ENCODE assay signal across 32 cellular contexts in genomic region chr6:125027287-125027686, GRCh38.
DNase-seq lines count a peak whose midpoint lies in the region; ATAC-seq, FAIRE-seq and TF ChIP-seq lines count a peak whose summit lies in the region.
"Had no signal": no experiment of that assay in that cellular context is flagged by ENCODE, and none has a peak within 500 bp of the region (broad histone marks: within the 10 kb centered on the region; RNA-seq: fewer than 3 reads in every experiment).

No MANE protein-coding gene starts in this region.

- CTCF ChIA-PET in HEK293 (lab: Yijun Ruan, JAX) = interaction anchor here (1.1 kb wide), 1 partner anchor 14 kb away, joined by 3 read pairs; no protein-coding TSS in a partner anchor
- CTCF ChIA-PET in K562 (lab: Yijun Ruan, JAX; ENCODE audit: low intra/inter-chr PET ratio) = no interaction called here

- H3K4me3 ChIP-seq in HEK293 (ENCODE audit: low read depth, low read length) (no peak overlapping the region), K562 (no peak overlapping the region), adrenal gland (no peak overlapping the region)
- H3K4me3 ChIP-seq: A549; BLaER1; BLaER1 treated with 17β-estradiol and CSF1 and Interleukin-3, amounts not matched to agents 10 nM and 100 nM had no signal

- H3K9me1 ChIP-seq in K562 (ENCODE audit: control insufficient read depth, insufficient read depth, low read length) = no peaks in the 10 kb centered on the region

- H3K9me3 ChIP-seq in HEK293 (ENCODE audit: control insufficient read depth, insufficient read depth, low read depth, low read length) (no peaks in the 10 kb centered on the region), K562 (replicated peaks; ENCODE audit: control insufficient read depth, insufficient read depth, low read depth, low read length) (peaks cover 2% of the 10 kb centered on the region; the same call in 1 of the 2 replicates), adrenal gland (replicated peaks in 1 of 3) (no peaks in the 10 kb centered on the region)
- H3K9me3 ChIP-seq: A549, BE2C, Caco-2 had no signal

- no peak for TF ChIP-seq RAD21 in K562 (CRISPR knock-in tag; conservative IDR thresholded peaks at IDR 0.05 in 1 of 2, IDR thresholded peaks at IDR 0.05 in 1 of 2)

- H4K20me1 ChIP-seq in K562 (replicated peaks; ENCODE audit: control insufficient read depth, insufficient read depth, low read length) = no peaks in the 10 kb centered on the region
- H4K20me1 ChIP-seq: BLaER1; BLaER1 treated with 17β-estradiol and CSF1 and Interleukin-3, amounts not matched to agents 10 nM and 100 nM had no signal

- ATAC-seq in K562 (no peak), HG02588 (IDR thresholded peaks at IDR 0.05; ENCODE audit: unreplicated experiment) (no peak)
- ATAC-seq: A549; CD8-positive, alpha-beta T cell had no signal

- 94% methylated on average over 3 of the region's 3 CpGs for WGBS in K562 (ENCODE audit: insufficient coverage, low coverage, missing lambda C conversion rate)
- WGBS in adrenal gland, 4 donors = 59 to 93% (median 65%) methylated on average over 3 of the region's 3 CpGs

- DNase-seq in D721Med (ENCODE audit: insufficient read length, low spot score) = no peak
- no peak for DNase-seq in K562 (ENCODE audit: extremely low read depth in 1 of 4, low spot score in 3 of 4)
- no peak for DNase-seq in adrenal gland
- no peak for DNase-seq in KG1 (lab: John Stamatoyannopoulos, UW)
- DNase-seq: 8988T; ACHN; AML-193; BE2C; C1 segment of cervical spinal cord; Caco-2; Calu3; CD4-positive, alpha-beta memory T cell; CD4-positive, alpha-beta T cell; CD4-positive, CD25-positive, alpha-beta regulatory T cell; CD8-positive, alpha-beta memory T cell; CD8-positive, alpha-beta T cell; COR-L47; DMS 273 treated with DMSO at 0.1 percent for 48 hours; DMS153; DMS53; DMS79; DMS79 treated with DMSO at 0.1 percent for 48 hours; DND-41; EL had no signal

- intact Hi-C loops in K562 (cut with micrococcal nuclease) (no loop called here), adrenal gland (cut with DNase I) (no loop called here)

- H3K4me2 ChIP-seq in K562 (ENCODE audit: insufficient read depth, low read length) = no peak overlapping the region
- H3K4me2 ChIP-seq: A549; BLaER1; BLaER1 treated with 17β-estradiol and CSF1 and Interleukin-3, amounts not matched to agents 10 nM and 100 nM had no signal

- TF ChIP-seq POLR2A in K562 (conservative IDR thresholded peaks at IDR 0.05) (no peak), adrenal gland (IDR thresholded peaks at IDR 0.05) (no peak)

- BruUV-seq in K562 (replicated peaks; lab: Mats Ljungman, UMichigan) = no TSS peak

- no peak overlapping the region for H3K9ac ChIP-seq in K562 (ENCODE audit: insufficient read depth in 1 of 2, low read depth in 2 of 2, low read length in 2 of 2)
- H3K9ac ChIP-seq: BLaER1; BLaER1 treated with 17β-estradiol and CSF1 and Interleukin-3, amounts not matched to agents 10 nM and 100 nM had no signal

- FAIRE-seq in D721Med (lab: Jason Lieb, UNC) = peak; percentile 32
- no peak for FAIRE-seq in K562 (lab: Jason Lieb, UNC)
- FAIRE-seq: A204.1, A549 had no signal

- no peak overlapping the region for H3K27ac ChIP-seq in HEK293 (ENCODE audit: extremely low read depth, low read depth, low read length)
- H3K27ac ChIP-seq in K562 (ENCODE audit: extremely low read depth, low read depth, low read length) = no peak overlapping the region
- no peak overlapping the region for H3K27ac ChIP-seq in adrenal gland
- H3K27ac ChIP-seq: 22Rv1; A549; BLaER1; BLaER1 treated with 17β-estradiol and CSF1 and Interleukin-3, amounts not matched to agents 10 nM and 100 nM; C4-2B had no signal

- H3K4me1 ChIP-seq in HEK293 (ENCODE audit: control insufficient read depth, insufficient read depth, low read length) = peaks cover 19% of the 10 kb centered on the region
- peaks cover 10 to 11% of the 10 kb centered on the region in 2 experiments; a peak in 3 of 5 replicates for H3K4me1 ChIP-seq in K562 (replicated peaks in 1 of 2; ENCODE audit: control insufficient read depth in 2 of 2, insufficient read depth in 2 of 2, low read length in 2 of 2)
- H3K4me1 ChIP-seq in adrenal gland (replicated peaks in 1 of 2) = peaks cover 0 to 7% of the 10 kb centered on the region in 2 donors
- H3K4me1 ChIP-seq: BE2C, BLaER1, Caco-2 had no signal

- in situ Hi-C loops in K562 (cut with MboI) = no loop called here

- H3K79me2 ChIP-seq in K562 (ENCODE audit: control insufficient read depth, insufficient read depth, low read length) = peaks cover 46% of the 10 kb centered on the region

- TF ChIP-seq EP300 in K562 (IDR thresholded peaks at IDR 0.05; ENCODE audit: low read length) = no peak

- no peak overlapping the region for H2AFZ ChIP-seq in K562 (ENCODE audit: low read depth, low read length)

- H3K27me3 ChIP-seq in K562 (ENCODE audit: control insufficient read depth in 2 of 2, insufficient read depth in 2 of 2, low read length in 2 of 2) (no peaks in the 10 kb centered on the region), adrenal gland (no peaks in the 10 kb centered on the region)
- H3K27me3 ChIP-seq: BE2C; BLaER1; BLaER1 treated with 17β-estradiol and CSF1 and Interleukin-3, amounts not matched to agents 10 nM and 100 nM had no signal

- no peak for TF ChIP-seq CTCF in D721Med (IDR thresholded peaks at IDR 0.05; ENCODE audit: insufficient read depth, missing control alignments)
- TF ChIP-seq CTCF in HEK293 (tag by site-specific recombination; IDR thresholded peaks at IDR 0.05) = no peak
- no peak for TF ChIP-seq CTCF in K562 (IDR thresholded peaks at IDR 0.05 in 2 of 3, conservative IDR thresholded peaks at IDR 0.05 in 1 of 3; ENCODE audit: insufficient read depth in 2 of 3, low read depth in 1 of 3, low read length in 3 of 3)
- no peak for TF ChIP-seq CTCF in adrenal gland (IDR thresholded peaks at IDR 0.05)

- no peaks in the 10 kb centered on the region for H3K36me3 ChIP-seq in HEK293 (ENCODE audit: control insufficient read depth in 2 of 2, insufficient read depth in 1 of 2, low read length in 2 of 2)
- peaks cover 11% of the 10 kb centered on the region; the same call in 1 of the 3 replicates for H3K36me3 ChIP-seq in K562 (ENCODE audit: control insufficient read depth, insufficient read depth, low read length)
- no peaks in the 10 kb centered on the region for H3K36me3 ChIP-seq in adrenal gland (replicated peaks in 1 of 2)
- H3K36me3 ChIP-seq: BE2C; BLaER1; BLaER1 treated with 17β-estradiol and CSF1 and Interleukin-3, amounts not matched to agents 10 nM and 100 nM had no signal

- POLR2A ChIA-PET in HEK293 (lab: Yijun Ruan, JAX) (no interaction called here), K562 (lab: Yijun Ruan, JAX) (no interaction called here)

TF ChIP-seq in HEK293, 187 proteins besides CTCF, POLR2A, EP300 and RAD21 (continues in another document):
- TF ChIP-seq ZNF416 (tag by site-specific recombination; IDR thresholded peaks at IDR 0.05) (no peak), ZNF48 (tag by site-specific recombination; IDR thresholded peaks at IDR 0.05) (no peak), MYNN (tag by site-specific recombination; IDR thresholded peaks at IDR 0.05; ENCODE audit: borderline replicate concordance) (no peak), ZNF510 (tag by site-specific recombination; IDR thresholded peaks at IDR 0.05; ENCODE audit: insufficient replicate concordance) (no peak), ZNF146 (tag by site-specific recombination; IDR thresholded peaks at IDR 0.05) (peak; percentile 91), ZIC2 (tag by site-specific recombination; IDR thresholded peaks at IDR 0.05) (no peak), ZNF664 (tag by site-specific recombination; IDR thresholded peaks at IDR 0.05) (no peak), ZNF626 (tag by site-specific recombination; IDR thresholded peaks at IDR 0.05) (no peak), ZBTB26 (tag by site-specific recombination; optimal IDR thresholded peaks at IDR 0.05) (no peak), SALL2 (tag by site-specific recombination; IDR thresholded peaks at IDR 0.05; ENCODE audit: borderline replicate concordance) (no peak)

TF ChIP-seq in K562, 482 proteins besides CTCF, POLR2A, EP300 and RAD21 (continues in another document):
- TF ChIP-seq CEBPZ (IDR thresholded peaks at IDR 0.05; ENCODE audit: borderline replicate concordance, low read depth, low read length) (no peak), KDM1A (IDR thresholded peaks at IDR 0.05) (0 out of 4 replicates have a peak, but pooled peaks of 1 of the 2 experiments have one; percentile 24), RBM25 (IDR thresholded peaks at IDR 0.05; ENCODE audit: low read depth, low read length, severe bottlenecking) (peak; percentile 31), SRSF3 (IDR thresholded peaks at IDR 0.05; ENCODE audit: insufficient read depth, low read length) (no peak)
